In genomic region chr15:38682363-38682762, GRCh38 we compare ENCODE assay signal across 14 cellular contexts.
"Had no signal": no experiment of that assay in that cellular context is flagged by ENCODE, and none has a peak within 500 bp of the region (broad histone marks: within the 10 kb centered on the region; RNA-seq: fewer than 3 reads in every experiment).

No MANE protein-coding gene starts in this region.

- H3K27me3 Mint-ChIP-seq: activated CD4-positive, alpha-beta T cell treated with anti-CD3 and anti-CD28 coated beads, Interleukin-2, amount 10 ng/mL, durations not matched to agents 7 days and 5 days; activated naive CD8-positive, alpha-beta T cell; effector memory CD8-positive, alpha-beta T cell; T-cell had no signal

- H3K36me3 ChIP-seq: esophagus squamous epithelium, heart right ventricle, left ventricle myocardium inferior, neural progenitor cell had no signal

- H3K4me3 Mint-ChIP-seq: activated CD4-positive, alpha-beta T cell treated with anti-CD3 and anti-CD28 coated beads, Interleukin-2, amount 10 ng/mL, durations not matched to agents 7 days and 5 days; activated naive CD8-positive, alpha-beta T cell; activated T-helper 1 cell treated with anti-CD3 and anti-CD28 coated beads, Interleukin-12 subunit alpha, Interleukin-12 subunit beta, Interleukin-2, Interleukin-4 antibody, amounts not matched to agents 30 ng/mL and 10 ng/mL and 1 ng/mL, durations not matched to agents 14 hours and 24 hours and 36 hours; effector memory CD8-positive, alpha-beta T cell; neural progenitor cell had no signal

- ATAC-seq: effector memory CD8-positive, alpha-beta T cell; heart right ventricle; T-cell had no signal

- H3K4me1 ChIP-seq: left ventricle myocardium inferior had no signal

- H3K27me3 ChIP-seq: esophagus squamous epithelium, neural progenitor cell had no signal

- H3K9me3 Mint-ChIP-seq: effector memory CD8-positive, alpha-beta T cell; neural progenitor cell; T-cell had no signal

- DNase-seq: activated CD4-positive, alpha-beta T cell treated with anti-CD3 and anti-CD28 coated beads, Interleukin-2, amount 10 ng/mL, durations not matched to agents 7 days and 5 days; activated T-cell treated with anti-CD3 and anti-CD28 coated beads for 4 hours; amygdala; effector memory CD8-positive, alpha-beta T cell; esophagus squamous epithelium; heart right ventricle; left ventricle myocardium inferior; mammary epithelial cell; T-cell; T1000 had no signal

- H3K27ac ChIP-seq: esophagus squamous epithelium, heart right ventricle, left ventricle myocardium inferior, neural progenitor cell had no signal

- H3K4me2 ChIP-seq: neural progenitor cell had no signal

- H3K9me3 ChIP-seq: esophagus squamous epithelium, heart right ventricle, left ventricle myocardium inferior had no signal

- H3K4me3 ChIP-seq: esophagus squamous epithelium, heart right ventricle, left ventricle myocardium inferior, neural progenitor cell had no signal

- H3K36me3 Mint-ChIP-seq: neural progenitor cell, T-cell had no signal

- H3K27ac Mint-ChIP-seq: neural progenitor cell, progenitor cell of endocrine pancreas had no signal

- H2AFZ ChIP-seq: neural progenitor cell had no signal

- H3K9ac ChIP-seq: neural progenitor cell had no signal
